Comparison of ENCODE assay signal across 9 cellular contexts in the genomic region with DNA sequence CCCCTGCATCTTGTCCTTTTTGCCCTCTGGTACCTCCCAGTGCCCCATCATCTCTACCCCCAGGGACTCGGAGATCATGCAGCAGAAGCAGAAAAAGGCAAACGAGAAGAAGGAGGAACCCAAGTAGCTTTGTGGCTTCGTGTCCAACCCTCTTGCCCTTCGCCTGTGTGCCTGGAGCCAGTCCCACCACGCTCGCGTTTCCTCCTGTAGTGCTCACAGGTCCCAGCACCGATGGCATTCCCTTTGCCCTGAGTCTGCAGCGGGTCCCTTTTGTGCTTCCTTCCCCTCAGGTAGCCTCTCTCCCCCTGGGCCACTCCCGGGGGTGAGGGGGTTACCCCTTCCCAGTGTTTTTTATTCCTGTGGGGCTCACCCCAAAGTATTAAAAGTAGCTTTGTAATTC. TPM values are rescaled to one million over a fixed set of nuclear protein-coding genes. Genes with fewer than 3 reads are reported as not detected.
DNase-seq lines count a peak whose midpoint lies in the region; ATAC-seq and TF ChIP-seq lines count a peak whose summit lies in the region.
"Had no signal": no experiment of that assay in that cellular context is flagged by ENCODE, and none has a peak within 500 bp of the region (broad histone marks: within the 10 kb centered on the region; RNA-seq: fewer than 3 reads in every experiment).

No MANE protein-coding gene starts in this region.

- H3K27me3 Mint-ChIP-seq in natural killer cell treated with Interleukin-12 subunit alpha and Interleukin-12 subunit beta and Interleukin-15 and Interleukin-18, amount 100 ng/mL, for 72 hours: no peaks in the 10 kb centered on the region

- CTCF ChIA-PET in HEK293T (lab: Yijun Ruan, JAX): no interaction called here

- H3K36me3 Mint-ChIP-seq in natural killer cell treated with Interleukin-12 subunit alpha and Interleukin-12 subunit beta and Interleukin-15 and Interleukin-18, amount 100 ng/mL, for 72 hours: peaks cover 22% of the 10 kb centered on the region

- peaks cover 24% of the 10 kb centered on the region; the same call in 1 of the 2 replicates for H3K36me3 ChIP-seq in Loucy (ENCODE audit: insufficient read depth, low read length)

- H3K79me2 ChIP-seq in Loucy (ENCODE audit: insufficient read depth, low read length): peaks cover 44% of the 10 kb centered on the region

- no peaks in the 10 kb centered on the region for H3K9me3 ChIP-seq in Loucy (ENCODE audit: insufficient read depth, low read depth, low read length)

- no peak for ATAC-seq in natural killer cell treated with Interleukin-12 subunit alpha and Interleukin-12 subunit beta and Interleukin-15 and Interleukin-18, amount 100 ng/mL, for 72 hours
- ATAC-seq in GM21367 (IDR thresholded peaks at IDR 0.05; ENCODE audit: unreplicated experiment): no peak

- H4K20me1 ChIP-seq in Loucy (ENCODE audit: insufficient read depth, low read length, poor library complexity, severe bottlenecking): peaks cover 46% of the 10 kb centered on the region

- peaks cover 38% of the 10 kb centered on the region for H3K4me1 ChIP-seq in Loucy (ENCODE audit: insufficient read depth, low read length, poor library complexity, severe bottlenecking)

- peak overlapping the region; percentile 97 for H3K4me2 ChIP-seq in Loucy (ENCODE audit: low read depth, low read length, poor library complexity, severe bottlenecking)

- H3K9ac ChIP-seq in Loucy (ENCODE audit: low read depth, low read length, poor library complexity, severe bottlenecking): peak overlapping the region; percentile 98

- H3K4me1 Mint-ChIP-seq in natural killer cell treated with Interleukin-12 subunit alpha and Interleukin-12 subunit beta and Interleukin-15 and Interleukin-18, amount 100 ng/mL, for 72 hours (ENCODE audit: low read depth in 2 of 2): peaks cover 34 to 54% of the 10 kb centered on the region in 2 donors

- H3K4me3 ChIP-seq in AG10803 (ENCODE audit: low read length) (peak overlapping the region; percentile 100), Loucy (ENCODE audit: low read length, poor library complexity, severe bottlenecking) (peak overlapping the region; percentile 88), coronary artery (peak overlapping the region; percentile 93)

- no peak overlapping the region for H2AFZ ChIP-seq in Loucy (ENCODE audit: low read length)

- POLR2A ChIA-PET in HEK293T (lab: Yijun Ruan, JAX): interaction anchor here (6.3 kb wide), 1 partner anchor 16 kb away, joined by 33 read pairs; the partner anchor contains the start of gene ELL3

- peak overlapping the region; percentile 88 to 90 for H3K27ac ChIP-seq in coronary artery

- peak overlapping the region; percentile 97 for H3K4me3 Mint-ChIP-seq in natural killer cell treated with Interleukin-12 subunit alpha and Interleukin-12 subunit beta and Interleukin-15 and Interleukin-18, amount 100 ng/mL, for 72 hours

- no peaks in the 10 kb centered on the region for H3K9me3 Mint-ChIP-seq in natural killer cell treated with Interleukin-12 subunit alpha and Interleukin-12 subunit beta and Interleukin-15 and Interleukin-18, amount 100 ng/mL, for 72 hours

- peak overlapping the region; percentile 97 for H3K27ac Mint-ChIP-seq in natural killer cell treated with Interleukin-12 subunit alpha and Interleukin-12 subunit beta and Interleukin-15 and Interleukin-18, amount 100 ng/mL, for 72 hours

- H3K9me2 ChIP-seq in Loucy (replicated peaks; ENCODE audit: low read depth, low read length): no peaks in the 10 kb centered on the region

- DNase-seq in AG10803 (ENCODE audit: low read depth) (no peak), coronary artery (ENCODE audit: low spot score) (no peak), KG1 (lab: John Stamatoyannopoulos, UW) (no peak), KBM-7 (no peak), HEK293T (ENCODE audit: extremely low spot score) (no peak)
- DNase-seq in natural killer cell treated with Interleukin-12 subunit alpha and Interleukin-12 subunit beta and Interleukin-15 and Interleukin-18, amount 100 ng/mL, for 72 hours (ENCODE audit: low spot score): no peak
- DNase-seq: NCI-H1092 had no signal

- no peak for TF ChIP-seq CTCF in AG10803 (conservative IDR thresholded peaks at IDR 0.05; ENCODE audit: low read length)
- TF ChIP-seq CTCF in Loucy (conservative IDR thresholded peaks at IDR 0.05; ENCODE audit: low read length): no peak
- no peak for TF ChIP-seq CTCF in coronary artery (IDR thresholded peaks at IDR 0.05)

- in situ Hi-C loops in KBM-7 (cut with MboI; ENCODE audit: low pct_unique_long_range_greater_than_20kb, low sequenced_read_pairs): no loop called here

- 0 out of 2 replicates have a peak, but pooled peaks cover 2% of the 10 kb centered on the region for H3F3A ChIP-seq in Loucy (ENCODE audit: low read depth)

- H3K27me3 ChIP-seq in Loucy (ENCODE audit: insufficient read depth, low read length, poor library complexity, severe bottlenecking): peaks cover 6% of the 10 kb centered on the region

TF ChIP-seq in HEK293T, 16 proteins besides CTCF, POLR2A, EP300 and RAD21:
- TF ChIP-seq L3MBTL2 (conservative IDR thresholded peaks at IDR 0.05): no peak
- TF ChIP-seq, protein P1, sequence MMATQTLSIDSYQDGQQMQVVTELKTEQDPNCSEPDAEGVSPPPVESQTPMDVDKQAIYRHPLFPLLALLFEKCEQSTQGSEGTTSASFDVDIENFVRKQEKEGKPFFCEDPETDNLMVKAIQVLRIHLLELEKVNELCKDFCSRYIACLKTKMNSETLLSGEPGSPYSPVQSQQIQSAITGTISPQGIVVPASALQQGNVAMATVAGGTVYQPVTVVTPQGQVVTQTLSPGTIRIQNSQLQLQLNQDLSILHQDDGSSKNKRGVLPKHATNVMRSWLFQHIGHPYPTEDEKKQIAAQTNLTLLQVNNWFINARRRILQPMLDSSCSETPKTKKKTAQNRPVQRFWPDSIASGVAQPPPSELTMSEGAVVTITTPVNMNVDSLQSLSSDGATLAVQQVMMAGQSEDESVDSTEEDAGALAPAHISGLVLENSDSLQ (IDR thresholded peaks at IDR 0.05): no peak
- no peak for TF ChIP-seq SUZ12 (IDR thresholded peaks at IDR 0.05)
- no peak for TF ChIP-seq HDGF (IDR thresholded peaks at IDR 0.05; ENCODE audit: borderline replicate concordance)
- TF ChIP-seq SP1 (IDR thresholded peaks at IDR 0.05): no peak
- TF ChIP-seq ARNT (IDR thresholded peaks at IDR 0.05): no peak
- TF ChIP-seq TARDBP (IDR thresholded peaks at IDR 0.05): no peak
- TF ChIP-seq NFRKB (IDR thresholded peaks at IDR 0.05): no peak

RNA-seq across cellular contexts. Expression of gene SERF2, which starts 1.5 kb away (rescaled TPM):
- total RNA-seq in natural killer cell treated with Interleukin-12 subunit alpha and Interleukin-12 subunit beta and Interleukin-15 and Interleukin-18, amount 100 ng/mL, for 72 hours: 100 to 1,000 TPM; 456 to 585 TPM

RNA-seq across cellular contexts. Expression of gene SERINC4, which starts 6.4 kb away (rescaled TPM):
- total RNA-seq in natural killer cell treated with Interleukin-12 subunit alpha and Interleukin-12 subunit beta and Interleukin-15 and Interleukin-18, amount 100 ng/mL, for 72 hours: under 1 TPM; 0.24 to 0.50 TPM

RNA-seq across cellular contexts. Expression of gene HYPK, which starts 6.8 kb away (rescaled TPM):
- 10 to 100 TPM; 14.3 to 15.3 TPM for total RNA-seq in natural killer cell treated with Interleukin-12 subunit alpha and Interleukin-12 subunit beta and Interleukin-15 and Interleukin-18, amount 100 ng/mL, for 72 hours

RNA-seq across cellular contexts. Expression of gene ELL3, which starts 16.9 kb away (rescaled TPM):
- under 1 TPM; 0.26 to 0.86 TPM for total RNA-seq in natural killer cell treated with Interleukin-12 subunit alpha and Interleukin-12 subunit beta and Interleukin-15 and Interleukin-18, amount 100 ng/mL, for 72 hours

RNA-seq across cellular contexts. Expression of gene MFAP1, which starts 30.8 kb away (rescaled TPM):
- total RNA-seq in natural killer cell treated with Interleukin-12 subunit alpha and Interleukin-12 subunit beta and Interleukin-15 and Interleukin-18, amount 100 ng/mL, for 72 hours: 10 to 100 TPM; 30.4 to 37.4 TPM
